ENCODE assay signal across 23 cellular contexts in genomic region chrX:56757327-56757726, GRCh38. TPM values are rescaled to one million over a fixed set of nuclear protein-coding genes. Genes with fewer than 3 reads are reported as not detected.
DNase-seq lines count a peak whose midpoint lies in the region; ATAC-seq and TF ChIP-seq lines count a peak whose summit lies in the region.
"Had no signal": no experiment of that assay in that cellular context is flagged by ENCODE, and none has a peak within 500 bp of the region (broad histone marks: within the 10 kb centered on the region; RNA-seq: fewer than 3 reads in every experiment).

No MANE protein-coding gene starts in this region.

- peak; percentile 45 for ATAC-seq in GM21619 (IDR thresholded peaks at IDR 0.05; ENCODE audit: unreplicated experiment)
- peak; percentile 49 for ATAC-seq in HG03378 (IDR thresholded peaks at IDR 0.05; ENCODE audit: unreplicated experiment)
- no peak for ATAC-seq in stimulated activated naive CD8-positive, alpha-beta T cell treated with anti-CD3 and anti-CD28 coated beads, Interleukin-15, amount 100 ng/mL, for 72 hours
- ATAC-seq: activated CD8-positive, alpha-beta memory T cell treated with anti-CD3 and anti-CD28 coated beads, Interleukin-2, amount 10 ng/mL, durations not matched to agents 7 days and 5 days; heart left ventricle; Panc1; upper lobe of right lung had no signal

- peaks cover 2% of the 10 kb centered on the region for H3K9me3 Mint-ChIP-seq in activated naive CD4-positive, alpha-beta T cell treated with anti-CD3 and anti-CD28 coated beads, Interleukin-2, amount 10 ng/mL, durations not matched to agents 7 days and 5 days
- peaks cover 0 to 8% of the 10 kb centered on the region in 2 donors for H3K9me3 Mint-ChIP-seq in stimulated activated naive CD8-positive, alpha-beta T cell treated with anti-CD3 and anti-CD28 coated beads, Interleukin-15, amount 100 ng/mL, for 72 hours
- H3K9me3 Mint-ChIP-seq: central memory CD8-positive, alpha-beta T cell had no signal

- DNase-seq in activated naive CD4-positive, alpha-beta T cell treated with anti-CD3 and anti-CD28 coated beads, Interleukin-2, amount 10 ng/mL, durations not matched to agents 7 days and 5 days = no peak
- no peak for DNase-seq in activated naive CD4-positive, alpha-beta T cell treated with anti-CD3 and anti-CD28 coated beads, Interleukin-2, amount 50 U/mL, for 16 hours
- DNase-seq in testis = no peak
- no peak for DNase-seq in stimulated activated CD4-positive, alpha-beta T cell treated with anti-CD3 and anti-CD28 coated beads, Interleukin-2, amount 100 ng/mL, for 48 hours
- DNase-seq in stimulated activated naive CD8-positive, alpha-beta T cell treated with anti-CD3 and anti-CD28 coated beads, Interleukin-15, amount 100 ng/mL, for 72 hours = no peak
- no peak for DNase-seq in NCI-H1417 treated with DMSO at 0.1 percent for 48 hours (lab: John Stamatoyannopoulos, UW)
- DNase-seq: activated CD4-positive, alpha-beta T cell treated with anti-CD3 and anti-CD28 coated beads for 1 hour; activated CD8-positive, alpha-beta memory T cell treated with anti-CD3 and anti-CD28 coated beads, Interleukin-2, amount 10 ng/mL, durations not matched to agents 7 days and 5 days; activated effector memory CD4-positive, alpha-beta T cell treated with anti-CD3 and anti-CD28 coated beads, Interleukin-2, amount 50 U/mL, for 16 hours; amygdala; effector CD8-positive, alpha-beta T cell; heart left ventricle; NCI-H1092 treated with DMSO at 0.1 percent for 48 hours; NCI-H748 treated with DMSO at 0.1 percent for 48 hours; stimulated activated CD4-positive, alpha-beta T cell treated with anti-CD3 and anti-CD28 coated beads, Interleukin-12 subunit alpha, Interleukin-12 subunit beta, amount 100 ng/mL, for 4 hours; stimulated activated naive CD4-positive, alpha-beta T cell treated with Interleukin-2 at 50 U/mL for 16 hours; T-helper 9 cell; upper lobe of right lung had no signal

- H3K4me1 ChIP-seq in testis = no peaks in the 10 kb centered on the region
- H3K4me1 ChIP-seq: upper lobe of right lung had no signal

- TF ChIP-seq CTCF in testis (IDR thresholded peaks at IDR 0.05) = no peak

- H3K27me3 ChIP-seq in testis = no peaks in the 10 kb centered on the region
- H3K27me3 ChIP-seq: upper lobe of right lung had no signal

- no peak overlapping the region for H3K27ac ChIP-seq in testis
- H3K27ac ChIP-seq: BLaER1 treated with 17β-estradiol and CSF1 and Interleukin-3, amounts not matched to agents 10 nM and 100 nM; heart left ventricle; upper lobe of right lung had no signal

- intact Hi-C loops in testis (cut with DNase I; ENCODE audit: low total_unique reads) = no loop called here

- H3K36me3 Mint-ChIP-seq in activated naive CD4-positive, alpha-beta T cell treated with anti-CD3 and anti-CD28 coated beads, Interleukin-2, amount 10 ng/mL, durations not matched to agents 7 days and 5 days = peaks cover 23% of the 10 kb centered on the region

- no peak overlapping the region for H3K4me3 Mint-ChIP-seq in activated naive CD4-positive, alpha-beta T cell treated with anti-CD3 and anti-CD28 coated beads, Interleukin-2, amount 10 ng/mL, durations not matched to agents 7 days and 5 days
- H3K4me3 Mint-ChIP-seq in stimulated activated naive CD8-positive, alpha-beta T cell treated with anti-CD3 and anti-CD28 coated beads, Interleukin-15, amount 100 ng/mL, for 72 hours = no peak overlapping the region
- H3K4me3 Mint-ChIP-seq: activated CD8-positive, alpha-beta memory T cell treated with anti-CD3 and anti-CD28 coated beads, Interleukin-2, amount 10 ng/mL, durations not matched to agents 7 days and 5 days; central memory CD8-positive, alpha-beta T cell had no signal

- H3K36me3 ChIP-seq in testis (ENCODE audit: low read depth, missing control alignments) = no peaks in the 10 kb centered on the region
- H3K36me3 ChIP-seq: upper lobe of right lung had no signal

- no peak overlapping the region for H3K4me3 ChIP-seq in testis
- H3K4me3 ChIP-seq: BLaER1 treated with 17β-estradiol and CSF1 and Interleukin-3, amounts not matched to agents 10 nM and 100 nM; heart left ventricle; upper lobe of right lung had no signal

- H3K27ac Mint-ChIP-seq in activated naive CD4-positive, alpha-beta T cell treated with anti-CD3 and anti-CD28 coated beads, Interleukin-2, amount 10 ng/mL, durations not matched to agents 7 days and 5 days = peak overlapping the region; percentile 55
- H3K27ac Mint-ChIP-seq in stimulated activated naive CD8-positive, alpha-beta T cell treated with anti-CD3 and anti-CD28 coated beads, Interleukin-15, amount 100 ng/mL, for 72 hours = no peak overlapping the region

- no peaks in the 10 kb centered on the region for H3K27me3 Mint-ChIP-seq in activated naive CD4-positive, alpha-beta T cell treated with anti-CD3 and anti-CD28 coated beads, Interleukin-2, amount 10 ng/mL, durations not matched to agents 7 days and 5 days
- H3K27me3 Mint-ChIP-seq in stimulated activated naive CD8-positive, alpha-beta T cell treated with anti-CD3 and anti-CD28 coated beads, Interleukin-15, amount 100 ng/mL, for 72 hours = no peaks in the 10 kb centered on the region
- H3K27me3 Mint-ChIP-seq: activated CD8-positive, alpha-beta memory T cell treated with anti-CD3 and anti-CD28 coated beads, Interleukin-2, amount 10 ng/mL, durations not matched to agents 7 days and 5 days; central memory CD8-positive, alpha-beta T cell had no signal

- CTCF ChIA-PET in activated naive CD4-positive, alpha-beta T cell treated with anti-CD3 and anti-CD28 coated beads, Interleukin-2, amount 10 ng/mL, durations not matched to agents 7 days and 5 days (lab: Charles Lee) = no interaction called here

- no peak for TF ChIP-seq POLR2A in testis (IDR thresholded peaks at IDR 0.05)

- 78 to 92% methylated on average over 7 of the region's 7 CpGs for WGBS in testis, 2 donors

- no peaks in the 10 kb centered on the region for H3K9me3 ChIP-seq in testis
- H3K9me3 ChIP-seq: heart left ventricle, upper lobe of right lung had no signal

- peaks cover 49% of the 10 kb centered on the region for H3K4me1 Mint-ChIP-seq in activated naive CD4-positive, alpha-beta T cell treated with anti-CD3 and anti-CD28 coated beads, Interleukin-2, amount 10 ng/mL, durations not matched to agents 7 days and 5 days
- H3K4me1 Mint-ChIP-seq in stimulated activated naive CD8-positive, alpha-beta T cell treated with anti-CD3 and anti-CD28 coated beads, Interleukin-15, amount 100 ng/mL, for 72 hours = peaks cover 35% of the 10 kb centered on the region

RNA-seq across cellular contexts. Expression of gene NBDY, which starts 28.3 kb away (rescaled TPM):
- 10 to 100 TPM; 30.9 to 33.1 TPM for total RNA-seq in testis
- polyA plus RNA-seq in testis (ENCODE audit: insufficient read depth, low read depth, low replicate concordance) = 26.1 TPM
